In genomic region chr11:2699185-2699530, GRCh38 we compare ENCODE assay signal across 1 cellular context.
TF ChIP-seq lines count a peak whose summit lies in the region.

No MANE protein-coding gene starts in this region.

TF ChIP-seq in GM23338, 12 proteins besides CTCF, POLR2A, EP300 and RAD21 (continued from another document):
- TF ChIP-seq, protein P1, sequence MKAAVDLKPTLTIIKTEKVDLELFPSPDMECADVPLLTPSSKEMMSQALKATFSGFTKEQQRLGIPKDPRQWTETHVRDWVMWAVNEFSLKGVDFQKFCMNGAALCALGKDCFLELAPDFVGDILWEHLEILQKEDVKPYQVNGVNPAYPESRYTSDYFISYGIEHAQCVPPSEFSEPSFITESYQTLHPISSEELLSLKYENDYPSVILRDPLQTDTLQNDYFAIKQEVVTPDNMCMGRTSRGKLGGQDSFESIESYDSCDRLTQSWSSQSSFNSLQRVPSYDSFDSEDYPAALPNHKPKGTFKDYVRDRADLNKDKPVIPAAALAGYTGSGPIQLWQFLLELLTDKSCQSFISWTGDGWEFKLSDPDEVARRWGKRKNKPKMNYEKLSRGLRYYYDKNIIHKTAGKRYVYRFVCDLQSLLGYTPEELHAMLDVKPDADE (IDR thresholded peaks at IDR 0.05): no peak
- TF ChIP-seq ZNF331 (CRISPR knock-in tag; IDR thresholded peaks at IDR 0.05; ENCODE audit: low read depth) (no peak), STAT1 (IDR thresholded peaks at IDR 0.05; ENCODE audit: unreplicated experiment) (no peak), EZH2 (IDR thresholded peaks at IDR 0.05; ENCODE audit: low read depth, unreplicated experiment) (no peak), EZH2phosphoT487 (IDR thresholded peaks at IDR 0.05; ENCODE audit: unreplicated experiment) (no peak), JUNB (IDR thresholded peaks at IDR 0.05; ENCODE audit: unreplicated experiment) (no peak), CREB1 (CRISPR knock-in tag; IDR thresholded peaks at IDR 0.05; ENCODE audit: low read depth) (no peak), POLR2AphosphoS5 (IDR thresholded peaks at IDR 0.05; ENCODE audit: low read depth) (no peak), NANOG (IDR thresholded peaks at IDR 0.05; ENCODE audit: borderline replicate concordance) (no peak)
- TF ChIP-seq, protein P2, sequence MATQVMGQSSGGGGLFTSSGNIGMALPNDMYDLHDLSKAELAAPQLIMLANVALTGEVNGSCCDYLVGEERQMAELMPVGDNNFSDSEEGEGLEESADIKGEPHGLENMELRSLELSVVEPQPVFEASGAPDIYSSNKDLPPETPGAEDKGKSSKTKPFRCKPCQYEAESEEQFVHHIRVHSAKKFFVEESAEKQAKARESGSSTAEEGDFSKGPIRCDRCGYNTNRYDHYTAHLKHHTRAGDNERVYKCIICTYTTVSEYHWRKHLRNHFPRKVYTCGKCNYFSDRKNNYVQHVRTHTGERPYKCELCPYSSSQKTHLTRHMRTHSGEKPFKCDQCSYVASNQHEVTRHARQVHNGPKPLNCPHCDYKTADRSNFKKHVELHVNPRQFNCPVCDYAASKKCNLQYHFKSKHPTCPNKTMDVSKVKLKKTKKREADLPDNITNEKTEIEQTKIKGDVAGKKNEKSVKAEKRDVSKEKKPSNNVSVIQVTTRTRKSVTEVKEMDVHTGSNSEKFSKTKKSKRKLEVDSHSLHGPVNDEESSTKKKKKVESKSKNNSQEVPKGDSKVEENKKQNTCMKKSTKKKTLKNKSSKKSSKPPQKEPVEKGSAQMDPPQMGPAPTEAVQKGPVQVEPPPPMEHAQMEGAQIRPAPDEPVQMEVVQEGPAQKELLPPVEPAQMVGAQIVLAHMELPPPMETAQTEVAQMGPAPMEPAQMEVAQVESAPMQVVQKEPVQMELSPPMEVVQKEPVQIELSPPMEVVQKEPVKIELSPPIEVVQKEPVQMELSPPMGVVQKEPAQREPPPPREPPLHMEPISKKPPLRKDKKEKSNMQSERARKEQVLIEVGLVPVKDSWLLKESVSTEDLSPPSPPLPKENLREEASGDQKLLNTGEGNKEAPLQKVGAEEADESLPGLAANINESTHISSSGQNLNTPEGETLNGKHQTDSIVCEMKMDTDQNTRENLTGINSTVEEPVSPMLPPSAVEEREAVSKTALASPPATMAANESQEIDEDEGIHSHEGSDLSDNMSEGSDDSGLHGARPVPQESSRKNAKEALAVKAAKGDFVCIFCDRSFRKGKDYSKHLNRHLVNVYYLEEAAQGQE (IDR thresholded peaks at IDR 0.05; ENCODE audit: unreplicated experiment): no peak
TF ChIP-seq in GM23338: peak in this region for 0.
